In genomic region chr15:59256538-59256937, GRCh38 we compare ENCODE assay signal across 1 cellular context.
TF ChIP-seq lines count a peak whose summit lies in the region.

No MANE protein-coding gene starts in this region.

TF ChIP-seq in liver, 16 proteins besides CTCF, POLR2A, EP300 and RAD21 (continued from another document):
- TF ChIP-seq ZBTB33 (IDR thresholded peaks at IDR 0.05) (no peak), JUND (IDR thresholded peaks at IDR 0.05) (peak in 1 of 2 donors; percentile 71), RXRA (IDR thresholded peaks at IDR 0.05) (peak in 1 of 2 donors; percentile 79)
